ENCODE assay signal across 8 cellular contexts in the genomic region with DNA sequence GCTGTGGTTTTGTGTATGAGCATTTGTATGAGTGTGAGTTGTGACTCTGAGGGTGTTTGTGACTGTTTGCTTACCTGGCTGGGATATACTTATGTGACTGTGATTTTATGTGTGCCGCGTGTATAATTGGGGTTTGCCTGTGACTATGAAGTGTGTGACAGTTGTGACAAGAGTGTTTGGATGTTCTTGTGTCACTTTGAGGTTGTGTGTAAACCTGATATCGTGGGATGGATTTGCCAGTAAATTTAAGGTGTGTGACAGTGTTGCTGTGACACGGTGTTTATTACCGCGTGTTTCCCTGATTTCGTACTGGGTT. TPM values are rescaled to one million over a fixed set of nuclear protein-coding genes. Genes with fewer than 3 reads are reported as not detected.
DNase-seq lines count a peak whose midpoint lies in the region; ATAC-seq lines count a peak whose summit lies in the region.

No MANE protein-coding gene starts in this region.

- peaks cover 18% of the 10 kb centered on the region for H3K36me3 Mint-ChIP-seq in T-helper 1 cell treated with Interleukin-12 subunit alpha and Interleukin-12 subunit beta and Interleukin-4 antibody, amounts not matched to agents 30 μg/mL and 1 μg/mL, for 36 hours (ENCODE audit: low read depth)
- peaks cover 35% of the 10 kb centered on the region for H3K36me3 Mint-ChIP-seq in activated T-helper 17 cell treated with anti-CD3 and anti-CD28 coated beads, Interleukin-2, amount 50 U/mL, for 72 hours (ENCODE audit: low read depth)
- H3K36me3 Mint-ChIP-seq in immature natural killer cell: peaks cover 9 to 23% (median 19%) of the 10 kb centered on the region in 3 donors

- peaks cover 0 to 7% (median 0%) of the 10 kb centered on the region in 5 donors for H3K36me3 ChIP-seq in subcutaneous abdominal adipose tissue (ENCODE audit: control insufficient read depth in 5 of 5, insufficient read depth in 5 of 5, low read length in 5 of 5)

- no peaks in the 10 kb centered on the region for H3K27me3 Mint-ChIP-seq in T-helper 1 cell treated with Interleukin-12 subunit alpha and Interleukin-12 subunit beta and Interleukin-4 antibody, amounts not matched to agents 30 μg/mL and 1 μg/mL, for 36 hours (ENCODE audit: low read depth)
- no peaks in the 10 kb centered on the region for H3K27me3 Mint-ChIP-seq in activated T-helper 17 cell treated with anti-CD3 and anti-CD28 coated beads, Interleukin-2, amount 50 U/mL, for 72 hours
- H3K27me3 Mint-ChIP-seq in immature natural killer cell (ENCODE audit: low read depth in 3 of 3): peaks cover 0 to 2% (median 0%) of the 10 kb centered on the region in 3 donors

- H3K4me1 ChIP-seq in subcutaneous abdominal adipose tissue (ENCODE audit: control insufficient read depth in 5 of 5, insufficient read depth in 5 of 5, low read length in 5 of 5): peaks cover 0 to 19% (median 18%) of the 10 kb centered on the region in 5 donors

- peak overlapping the region; percentile 90 for H3K4me3 Mint-ChIP-seq in T-helper 1 cell treated with Interleukin-12 subunit alpha and Interleukin-12 subunit beta and Interleukin-4 antibody, amounts not matched to agents 30 μg/mL and 1 μg/mL, for 36 hours
- peak overlapping the region; percentile 91 for H3K4me3 Mint-ChIP-seq in activated T-helper 17 cell treated with anti-CD3 and anti-CD28 coated beads, Interleukin-2, amount 50 U/mL, for 72 hours
- H3K4me3 Mint-ChIP-seq in immature natural killer cell: peak overlapping the region; percentile 94 to 100 (median 97)

- ATAC-seq in activated T-helper 17 cell treated with anti-CD3 and anti-CD28 coated beads, Interleukin-2, amount 50 U/mL, for 72 hours (replicated peaks): no peak

- no peaks in the 10 kb centered on the region for H3K27me3 ChIP-seq in subcutaneous abdominal adipose tissue (ENCODE audit: control insufficient read depth in 5 of 5, insufficient read depth in 4 of 5, low read length in 5 of 5)

- H3K27ac Mint-ChIP-seq in T-helper 1 cell treated with Interleukin-12 subunit alpha and Interleukin-12 subunit beta and Interleukin-4 antibody, amounts not matched to agents 30 μg/mL and 1 μg/mL, for 36 hours: peak overlapping the region; percentile 93
- H3K27ac Mint-ChIP-seq in activated T-helper 17 cell treated with anti-CD3 and anti-CD28 coated beads, Interleukin-2, amount 50 U/mL, for 72 hours: peak overlapping the region; percentile 91
- H3K27ac Mint-ChIP-seq in immature natural killer cell: peak overlapping the region; percentile 90 to 97 (median 94)

- DNase-seq in T-helper 1 cell (no peak), immature natural killer cell (no peak), SK-N-DZ (ENCODE audit: low spot score) (no peak), NCI-H2029 treated with DMSO at 0.1 percent for 48 hours (lab: John Stamatoyannopoulos, UW) (no peak), activated gamma-delta T cell (lab: John Stamatoyannopoulos, UW) (no peak)

- H3K9me3 Mint-ChIP-seq in T-helper 1 cell treated with Interleukin-12 subunit alpha and Interleukin-12 subunit beta and Interleukin-4 antibody, amounts not matched to agents 30 μg/mL and 1 μg/mL, for 36 hours: peaks cover 38% of the 10 kb centered on the region
- H3K9me3 Mint-ChIP-seq in activated T-helper 17 cell treated with anti-CD3 and anti-CD28 coated beads, Interleukin-2, amount 50 U/mL, for 72 hours: peaks cover 8% of the 10 kb centered on the region
- peaks cover 4 to 17% (median 10%) of the 10 kb centered on the region in 6 donors for H3K9me3 Mint-ChIP-seq in immature natural killer cell

- H3K4me1 Mint-ChIP-seq in T-helper 1 cell treated with Interleukin-12 subunit alpha and Interleukin-12 subunit beta and Interleukin-4 antibody, amounts not matched to agents 30 μg/mL and 1 μg/mL, for 36 hours (ENCODE audit: low read depth): peaks cover 18% of the 10 kb centered on the region
- peaks cover 10% of the 10 kb centered on the region for H3K4me1 Mint-ChIP-seq in activated T-helper 17 cell treated with anti-CD3 and anti-CD28 coated beads, Interleukin-2, amount 50 U/mL, for 72 hours
- H3K4me1 Mint-ChIP-seq in immature natural killer cell: peaks cover 27 to 52% of the 10 kb centered on the region in 2 donors

- H3K4me3 ChIP-seq in subcutaneous abdominal adipose tissue (ENCODE audit: low read depth in 1 of 5, low read length in 5 of 5): peak overlapping the region; percentile 83 to 97 (median 90)

- peak overlapping the region; percentile 84 to 99 (median 96) for H3K9ac ChIP-seq in subcutaneous abdominal adipose tissue (ENCODE audit: low read length in 5 of 5)

- H3K9me3 ChIP-seq in subcutaneous abdominal adipose tissue (ENCODE audit: control insufficient read depth in 5 of 5, low read length in 5 of 5): peaks cover 14 to 26% (median 21%) of the 10 kb centered on the region in 5 donors

- H3K27ac ChIP-seq in subcutaneous abdominal adipose tissue (ENCODE audit: low read depth, low read length): peak overlapping the region; percentile 65

RNA-seq across cellular contexts. Expression of gene ZNF420, which starts 0.4 kb away (rescaled TPM):
- total RNA-seq in activated T-helper 17 cell treated with anti-CD3 and anti-CD28 coated beads, Interleukin-2, amount 50 U/mL, for 72 hours: 1 to 10 TPM; 7.5 to 9.0 TPM
- 10 to 100 TPM; 12.2 to 18.6 (median 13.8) TPM for polyA plus RNA-seq in immature natural killer cell
- polyA plus RNA-seq in SK-N-DZ (2014; cell fraction: cytosol; rRNA removed): 10.0 and 13.3 TPM in 2 replicates
- 12.5 and 15.2 TPM in 2 replicates for polyA plus RNA-seq in SK-N-DZ (2014; cell fraction: nucleus; rRNA removed)
